14 cellular contexts compared by ENCODE assay signal in the genomic region with DNA sequence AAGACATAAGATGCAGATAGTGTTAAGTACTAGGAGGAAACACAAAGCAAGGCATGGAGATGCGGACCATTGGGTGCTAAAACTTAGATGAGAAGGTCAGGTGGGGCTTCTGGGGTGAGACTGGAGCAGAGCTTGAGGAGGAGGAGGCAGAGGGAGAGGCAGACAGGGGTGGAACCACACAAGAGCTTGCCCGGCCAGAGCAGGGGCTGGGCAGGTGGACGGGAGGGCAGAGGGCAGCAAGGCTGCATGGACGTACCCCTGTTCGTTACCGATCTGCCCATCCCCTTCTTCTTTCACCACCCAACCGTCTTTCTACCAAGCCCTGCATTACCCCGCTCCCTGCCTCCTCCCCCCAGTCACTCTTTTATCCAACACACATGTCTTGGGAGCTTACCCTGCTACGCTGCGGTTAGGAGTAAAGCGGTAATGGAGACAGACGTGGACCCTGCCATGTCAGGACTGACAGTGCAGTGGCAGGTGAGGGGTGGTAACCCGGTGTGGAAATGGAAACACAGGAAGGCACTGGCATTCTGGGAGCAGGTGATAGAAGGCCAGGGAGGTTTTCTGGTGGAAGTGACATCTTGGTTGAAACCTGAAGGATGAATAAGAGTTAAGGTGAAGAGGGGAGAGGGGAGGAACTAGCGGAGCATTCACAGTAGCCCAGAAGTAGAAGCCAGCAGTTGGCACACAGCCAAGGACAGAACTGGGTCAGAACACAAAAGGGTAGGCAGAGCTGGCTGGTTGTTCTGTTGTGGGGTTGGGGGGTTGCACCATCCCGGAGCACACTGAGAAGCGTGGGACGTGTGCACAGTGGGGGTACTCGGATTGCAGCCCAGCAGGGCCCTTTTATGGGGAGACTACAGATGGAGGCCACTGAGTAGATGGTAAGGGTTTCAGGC.
DNase-seq lines count a peak whose midpoint lies in the region; ATAC-seq, FAIRE-seq and TF ChIP-seq lines count a peak whose summit lies in the region.
"Had no signal": no experiment of that assay in that cellular context is flagged by ENCODE, and none has a peak within 500 bp of the region (broad histone marks: within the 10 kb centered on the region; RNA-seq: fewer than 3 reads in every experiment).

No MANE protein-coding gene starts in this region.

- H3K4me3 ChIP-seq in sigmoid colon, result no peak overlapping the region
- H3K4me3 ChIP-seq: left lung had no signal

- intact Hi-C loops in activated B cell treated with CpG ODN at 0.5 μM for 24 hours (cut with micrococcal nuclease), result no loop called here
- intact Hi-C loops in sigmoid colon (cut with DNase I), result no loop called here
- intact Hi-C loops in activated naive CD4-positive, alpha-beta T cell treated with anti-CD3 and anti-CD28 coated beads for 36 hours (cut with micrococcal nuclease), result no loop called here

- no peak for TF ChIP-seq POLR2A in sigmoid colon (IDR thresholded peaks at IDR 0.05)

- no peak overlapping the region for H3K27ac Mint-ChIP-seq in activated B cell treated with CpG ODN at 0.5 μM for 24 hours
- no peak overlapping the region for H3K27ac Mint-ChIP-seq in activated naive CD4-positive, alpha-beta T cell treated with anti-CD3 and anti-CD28 coated beads for 36 hours
- H3K27ac Mint-ChIP-seq: activated T-cell treated with anti-CD3 and anti-CD28 coated beads, Interleukin-2, amount 50 U/mL, for 24 hours had no signal

- TF ChIP-seq EP300 in sigmoid colon (IDR thresholded peaks at IDR 0.05), result no peak

- FAIRE-seq in D721Med (lab: Jason Lieb, UNC), result no peak
- FAIRE-seq: endometrium had no signal

- no peaks in the 10 kb centered on the region for H3K9me3 Mint-ChIP-seq in activated B cell treated with CpG ODN at 0.5 μM for 24 hours
- H3K9me3 Mint-ChIP-seq in activated naive CD4-positive, alpha-beta T cell treated with anti-CD3 and anti-CD28 coated beads for 36 hours, result no peaks in the 10 kb centered on the region
- H3K9me3 Mint-ChIP-seq: activated T-cell treated with anti-CD3 and anti-CD28 coated beads, Interleukin-2, amount 50 U/mL, for 24 hours; central memory CD8-positive, alpha-beta T cell had no signal

- 84 to 85% methylated on average over 18 of the region's 18 CpGs for WGBS in sigmoid colon, 2 donors

- TF ChIP-seq CTCF in D721Med (IDR thresholded peaks at IDR 0.05; ENCODE audit: insufficient read depth, missing control alignments), result no peak
- no peak for TF ChIP-seq CTCF in activated B cell treated with CpG ODN at 0.5 μM for 24 hours (IDR thresholded peaks at IDR 0.05)
- TF ChIP-seq CTCF in sigmoid colon (IDR thresholded peaks at IDR 0.05), result no peak

- CTCF ChIA-PET in activated B cell treated with CpG ODN at 0.5 μM for 24 hours (lab: Charles Lee), result no interaction called here
- CTCF ChIA-PET in activated naive CD4-positive, alpha-beta T cell treated with anti-CD3 and anti-CD28 coated beads for 36 hours (lab: Charles Lee), result no interaction called here

- DNase-seq in D721Med (ENCODE audit: insufficient read length, low spot score) (peak; percentile 10), activated B cell treated with CpG ODN at 0.5 μM for 24 hours (peak; percentile 0), left lobe of liver (ENCODE audit: low spot score) (peak; percentile 44), sigmoid colon (peak; percentile 50), NCI-H345 (lab: John Stamatoyannopoulos, UW) (no peak)
- no peak for DNase-seq in stimulated activated CD4-positive, alpha-beta T cell treated with anti-CD3 and anti-CD28 coated beads, Interleukin-12 subunit alpha, Interleukin-12 subunit beta, amount 100 ng/mL, for 4 hours
- no peak for DNase-seq in activated naive CD4-positive, alpha-beta T cell treated with anti-CD3 and anti-CD28 coated beads for 36 hours
- DNase-seq: activated T-cell treated with anti-CD3 and anti-CD28 coated beads, Interleukin-2, amount 50 U/mL, for 24 hours; DMS153; HCEC 1CT; left lung; NCI-H510A treated with DMSO at 0.1 percent for 48 hours had no signal

- no peaks in the 10 kb centered on the region for H3K36me3 Mint-ChIP-seq in activated B cell treated with CpG ODN at 0.5 μM for 24 hours (ENCODE audit: low read depth)
- H3K36me3 Mint-ChIP-seq in activated naive CD4-positive, alpha-beta T cell treated with anti-CD3 and anti-CD28 coated beads for 36 hours (ENCODE audit: low read depth), result no peaks in the 10 kb centered on the region

- peaks cover 11% of the 10 kb centered on the region for H3K27me3 Mint-ChIP-seq in activated B cell treated with CpG ODN at 0.5 μM for 24 hours
- H3K27me3 Mint-ChIP-seq in activated naive CD4-positive, alpha-beta T cell treated with anti-CD3 and anti-CD28 coated beads for 36 hours (ENCODE audit: low read depth), result no peaks in the 10 kb centered on the region

- POLR2A ChIA-PET in activated B cell treated with CpG ODN at 0.5 μM for 24 hours (lab: Charles Lee), result no interaction called here

- no peaks in the 10 kb centered on the region for H3K27me3 ChIP-seq in sigmoid colon

- ATAC-seq in activated B cell treated with CpG ODN at 0.5 μM for 24 hours (ENCODE audit: low read depth), result no peak
- ATAC-seq in left lobe of liver, result no peak
- ATAC-seq: left lung had no signal

- no peaks in the 10 kb centered on the region for H3K9me3 ChIP-seq in sigmoid colon
- H3K9me3 ChIP-seq: left lung had no signal

- H3K27ac ChIP-seq in sigmoid colon, result no peak overlapping the region
- H3K27ac ChIP-seq: left lung had no signal

- no peaks in the 10 kb centered on the region for H3K36me3 ChIP-seq in sigmoid colon
- H3K36me3 ChIP-seq: left lung had no signal

- H3K4me1 ChIP-seq in sigmoid colon, result no peaks in the 10 kb centered on the region
- H3K4me1 ChIP-seq: left lung had no signal

- H3K4me3 Mint-ChIP-seq in activated B cell treated with CpG ODN at 0.5 μM for 24 hours, result no peak overlapping the region
- H3K4me3 Mint-ChIP-seq in activated naive CD4-positive, alpha-beta T cell treated with anti-CD3 and anti-CD28 coated beads for 36 hours, result no peak overlapping the region
- H3K4me3 Mint-ChIP-seq: activated T-cell treated with anti-CD3 and anti-CD28 coated beads, Interleukin-2, amount 50 U/mL, for 24 hours; central memory CD8-positive, alpha-beta T cell had no signal

- H3K4me1 Mint-ChIP-seq in activated B cell treated with CpG ODN at 0.5 μM for 24 hours, result no peaks in the 10 kb centered on the region
- no peaks in the 10 kb centered on the region for H3K4me1 Mint-ChIP-seq in activated naive CD4-positive, alpha-beta T cell treated with anti-CD3 and anti-CD28 coated beads for 36 hours (ENCODE audit: low read depth)
- H3K4me1 Mint-ChIP-seq: central memory CD8-positive, alpha-beta T cell had no signal

Comparison
In these comparisons a context has a peak if more than half of its experiments do, and no peak if none do; other contexts are left out.
1. DNase-seq: peak in D721Med (single experiment), activated B cell treated with CpG ODN at 0.5 μM for 24 hours (single experiment), left lobe of liver (single experiment) and sigmoid colon (single experiment); none in stimulated activated CD4-positive, alpha-beta T cell treated with anti-CD3 and anti-CD28 coated beads, Interleukin-12 subunit alpha, Interleukin-12 subunit beta, amount 100 ng/mL, for 4 hours (single experiment), activated naive CD4-positive, alpha-beta T cell treated with anti-CD3 and anti-CD28 coated beads for 36 hours (single experiment) and NCI-H345 (single experiment).